In genomic region chr13:96992633-96993032, GRCh38 we compare ENCODE assay signal across 35 cellular contexts. TPM values are rescaled to one million over a fixed set of nuclear protein-coding genes. Genes with fewer than 3 reads are reported as not detected.
"Had no signal": no experiment of that assay in that cellular context is flagged by ENCODE, and none has a peak within 500 bp of the region (broad histone marks: within the 10 kb centered on the region; RNA-seq: fewer than 3 reads in every experiment).

No MANE protein-coding gene starts in this region.

- H3K4me1 Mint-ChIP-seq: stimulated activated memory B cell treated with anti-CD40 and anti-IgM and Interleukin-4, amounts not matched to agents 10 μg/mL and 1 μg/mL and 100 μg/mL, for 72 hours; stimulated activated naive CD8-positive, alpha-beta T cell treated with anti-CD3 and anti-CD28 coated beads, Interleukin-15, amount 100 ng/mL, for 72 hours had no signal

- H3K9ac ChIP-seq: neural progenitor cell, parathyroid adenoma had no signal

- H3K36me3 Mint-ChIP-seq: neural progenitor cell; stimulated activated memory B cell treated with anti-CD40 and anti-IgM and Interleukin-4, amounts not matched to agents 10 μg/mL and 1 μg/mL and 100 μg/mL, for 72 hours; type B pancreatic cell had no signal

- H3K27ac Mint-ChIP-seq: immature natural killer cell; naive thymus-derived CD4-positive, alpha-beta T cell; natural killer cell treated with Interleukin-12 subunit alpha and Interleukin-12 subunit beta and Interleukin-15 and Interleukin-18, amount 100 ng/mL, for 72 hours; neural progenitor cell; stimulated activated memory B cell treated with anti-CD40 and anti-IgM and Interleukin-4, amounts not matched to agents 10 μg/mL and 1 μg/mL and 100 μg/mL, for 72 hours; stimulated activated naive CD8-positive, alpha-beta T cell treated with anti-CD3 and anti-CD28 coated beads, Interleukin-15, amount 100 ng/mL, for 72 hours; type B pancreatic cell had no signal

- H3K4me3 ChIP-seq: left lung, lower lobe of right lung, mucosa of descending colon, right atrium auricular region, right lobe of liver, smooth muscle cell, tibial nerve, uterus had no signal

- H3K36me3 ChIP-seq: left lung, lower lobe of right lung, neural progenitor cell, neutrophil, right atrium auricular region, right lobe of liver, tibial nerve, uterus had no signal

- H3K9me3 ChIP-seq: left lung, lower lobe of right lung, mucosa of descending colon, neutrophil, right atrium auricular region, right lobe of liver, tibial nerve, uterus had no signal

- H3K27ac ChIP-seq: left lung, lower lobe of right lung, neural progenitor cell, neutrophil, parathyroid adenoma, right atrium auricular region, right lobe of liver, tibial nerve, uterus had no signal

- H3K4me3 Mint-ChIP-seq: immature natural killer cell; natural killer cell treated with Interleukin-12 subunit alpha and Interleukin-12 subunit beta and Interleukin-15 and Interleukin-18, amount 100 ng/mL, for 72 hours; stimulated activated memory B cell treated with anti-CD40 and anti-IgM and Interleukin-4, amounts not matched to agents 10 μg/mL and 1 μg/mL and 100 μg/mL, for 72 hours; stimulated activated naive CD8-positive, alpha-beta T cell treated with anti-CD3 and anti-CD28 coated beads, Interleukin-15, amount 100 ng/mL, for 72 hours had no signal

- H3K9me3 Mint-ChIP-seq: natural killer cell treated with Interleukin-12 subunit alpha and Interleukin-12 subunit beta and Interleukin-15 and Interleukin-18, amount 100 ng/mL, for 72 hours; neural progenitor cell; type B pancreatic cell had no signal

- DNase-seq: hypothalamus; immature natural killer cell; kidney; left colon; left lung; lower lobe of right lung; mammary epithelial cell; mesenchymal stem cell; midbrain; mucosa of descending colon; naive thymus-derived CD4-positive, alpha-beta T cell; occipital lobe; right lobe of liver; stimulated activated CD4-positive, alpha-beta T cell treated with anti-CD3 and anti-CD28 coated beads, Interleukin-1b, Interleukin-23, amount 100 ng/mL, for 48 hours; stimulated activated CD4-positive, alpha-beta T cell treated with anti-CD3 and anti-CD28 coated beads, Interleukin-2, amount 100 ng/mL, for 48 hours; stimulated activated CD4-positive, alpha-beta T cell treated with anti-CD3 and anti-CD28 coated beads, Interleukin-4, amount 100 ng/mL, for 4 hours; stimulated activated CD8-positive, alpha-beta memory T cell treated with anti-CD3 and anti-CD28 coated beads, Interleukin-4, amount 100 ng/mL, for 48 hours; stimulated activated naive CD4-positive, alpha-beta T cell treated with Interleukin-2 at 50 U/mL for 16 hours; stimulated activated naive CD8-positive, alpha-beta T cell treated with anti-CD3 and anti-CD28 coated beads, Interleukin-15, amount 100 ng/mL, for 72 hours; substantia nigra; uterus had no signal

- ATAC-seq: left colon; left lung; lower lobe of right lung; mucosa of descending colon; naive thymus-derived CD4-positive, alpha-beta T cell; natural killer cell treated with Interleukin-12 subunit alpha and Interleukin-12 subunit beta and Interleukin-15 and Interleukin-18, amount 100 ng/mL, for 72 hours; right lobe of liver; stimulated activated memory B cell treated with anti-CD40 and anti-IgM and Interleukin-4, amounts not matched to agents 10 μg/mL and 1 μg/mL and 100 μg/mL, for 72 hours; stimulated activated naive CD8-positive, alpha-beta T cell treated with anti-CD3 and anti-CD28 coated beads, Interleukin-15, amount 100 ng/mL, for 72 hours had no signal

- H3K4me1 ChIP-seq: parathyroid adenoma, right lobe of liver had no signal

RNA-seq across cellular contexts. Expression of gene OXGR1, which starts 1.6 kb away (rescaled TPM):
- total RNA-seq: liver; mammary epithelial cell; myocyte; naive thymus-derived CD4-positive, alpha-beta T cell; natural killer cell treated with Interleukin-12 subunit alpha and Interleukin-12 subunit beta and Interleukin-15 and Interleukin-18, amount 100 ng/mL, for 72 hours; occipital lobe; osteocyte; pulmonary artery endothelial cell; renal cortical epithelial cell; right lobe of liver; tibial nerve had no signal
- polyA plus RNA-seq: immature natural killer cell; liver; mammary epithelial cell; naive thymus-derived CD4-positive, alpha-beta T cell; smooth muscle cell had no signal
